In the genomic region with DNA sequence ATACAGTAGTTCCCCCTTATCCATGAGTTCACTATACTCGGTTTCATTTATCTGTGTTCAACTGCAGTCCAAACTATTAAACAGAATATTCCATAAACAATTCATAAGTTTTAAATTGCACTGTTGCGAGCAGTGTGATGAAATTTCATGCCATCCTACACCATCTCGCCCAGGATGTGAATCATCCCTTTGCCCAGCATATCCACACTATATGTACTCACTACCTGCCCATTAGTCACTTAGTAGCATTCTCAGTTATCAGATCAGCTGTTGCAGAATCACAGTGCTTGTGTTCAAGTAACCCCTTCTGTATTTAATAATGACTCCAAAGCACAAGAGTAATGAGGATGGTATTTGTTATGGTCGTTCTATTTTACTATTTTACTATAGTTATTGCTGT, we compare ENCODE assay signal across 12 cellular contexts. TPM values are rescaled to one million over a fixed set of nuclear protein-coding genes. Genes with fewer than 3 reads are reported as not detected.
DNase-seq lines count a peak whose midpoint lies in the region; ATAC-seq, FAIRE-seq and TF ChIP-seq lines count a peak whose summit lies in the region.
"Had no signal": no experiment of that assay in that cellular context is flagged by ENCODE, and none has a peak within 500 bp of the region (broad histone marks: within the 10 kb centered on the region; RNA-seq: fewer than 3 reads in every experiment).

No MANE protein-coding gene starts in this region.

- FAIRE-seq in H1 (lab: Jason Lieb, UNC) = no peak

- no peak overlapping the region for H2BK5ac ChIP-seq in H1 (ENCODE audit: low read depth, low read length)

- H3K4ac ChIP-seq in H1 (replicated peaks; ENCODE audit: insufficient read length, low read depth, low read length) = no peak overlapping the region

- no peak overlapping the region for H3K18ac ChIP-seq in H1 (ENCODE audit: extremely low read depth, low read length)

- H2BK12ac ChIP-seq in H1 (ENCODE audit: low read depth, low read length) = no peak overlapping the region

- no peak overlapping the region for H3K4me3 Mint-ChIP-seq in progenitor cell of endocrine pancreas (ENCODE audit: low read depth)
- H3K4me3 Mint-ChIP-seq: neural crest cell; T-helper 1 cell treated with Interleukin-12 subunit alpha and Interleukin-12 subunit beta and Interleukin-4 antibody, amounts not matched to agents 30 μg/mL and 1 μg/mL, for 36 hours had no signal

- no peak overlapping the region for H3K23ac ChIP-seq in H1 (ENCODE audit: insufficient read length)

- H3K79me2 ChIP-seq in PC-9 (ENCODE audit: low read depth) = no peaks in the 10 kb centered on the region
- no peaks in the 10 kb centered on the region for H3K79me2 ChIP-seq in H1 (ENCODE audit: control insufficient read depth in 1 of 2, insufficient read depth in 2 of 2, low read length in 2 of 2)
- H3K79me2 ChIP-seq: hepatocyte had no signal

- no peak for TF ChIP-seq POLR2A in H1 (IDR thresholded peaks at IDR 0.05; ENCODE audit: control extremely low read depth in 1 of 2, low read depth in 2 of 2, low read length in 2 of 2)

- H3K27ac ChIP-seq in PC-9 = peak overlapping the region; percentile 97
- no peak overlapping the region for H3K27ac ChIP-seq in H1 (ENCODE audit: low read depth, low read length)
- H3K27ac ChIP-seq: hepatocyte had no signal

- no peak for TF ChIP-seq RAD21 in H1 (IDR thresholded peaks at IDR 0.05 in 1 of 2, conservative IDR thresholded peaks at IDR 0.05 in 1 of 2; ENCODE audit: low read depth in 2 of 2, low read length in 2 of 2)

- no peak overlapping the region; a peak in 1 of 7 replicates for H3K9ac ChIP-seq in H1 (replicated peaks in 1 of 4; ENCODE audit: extremely low read depth in 1 of 4, low read depth in 3 of 4, low read length in 3 of 4)

- H3K36me3 ChIP-seq in PC-9 (ENCODE audit: low read depth) = no peaks in the 10 kb centered on the region
- H3K36me3 ChIP-seq in H1 (ENCODE audit: control insufficient read depth in 2 of 4, insufficient read depth in 4 of 4, low read length in 3 of 4) = no peaks in the 10 kb centered on the region

- TF ChIP-seq EP300 in H1 (IDR thresholded peaks at IDR 0.05; ENCODE audit: borderline replicate concordance in 1 of 2, low read depth in 2 of 2, low read length in 2 of 2) = no peak

- H3K56ac ChIP-seq in H1 (replicated peaks; ENCODE audit: insufficient read length, low read depth, low read length) = no peak overlapping the region

- TF ChIP-seq CTCF in PC-9 (conservative IDR thresholded peaks at IDR 0.05) = no peak
- no peak for TF ChIP-seq CTCF in H1 (IDR thresholded peaks at IDR 0.05; ENCODE audit: control extremely low read depth in 1 of 3, insufficient read depth in 1 of 3, low read depth in 1 of 3, low read length in 3 of 3)
- no peak for TF ChIP-seq CTCF in progenitor cell of endocrine pancreas (IDR thresholded peaks at IDR 0.05; ENCODE audit: unreplicated experiment)

- BruUV-seq in PC-9 (replicated peaks; lab: Mats Ljungman, UMichigan) = no TSS peak

- H4K8ac ChIP-seq in H1 (ENCODE audit: extremely low read depth, insufficient read depth, low read length) = no peak overlapping the region

- H2BK20ac ChIP-seq in H1 (ENCODE audit: low read length) = no peak overlapping the region

- H3K4me1 ChIP-seq in PC-9 (replicated peaks; ENCODE audit: insufficient read depth) = peaks cover 26% of the 10 kb centered on the region
- H3K4me1 ChIP-seq in H1 (replicated peaks in 1 of 4; ENCODE audit: control insufficient read depth in 3 of 4, insufficient read depth in 4 of 4, low read length in 3 of 4) = no peaks in the 10 kb centered on the region

- H3K14ac ChIP-seq in H1 (ENCODE audit: insufficient read length) = no peak overlapping the region

- DNase-seq in H4 (ENCODE audit: low spot score) (peak; percentile 89), PC-9 (peak; percentile 53 to 91), H1 (ENCODE audit: low read depth in 1 of 2, low spot score in 2 of 2) (no peak), KG1 (lab: John Stamatoyannopoulos, UW) (no peak), progenitor cell of endocrine pancreas (ENCODE audit: low spot score, unreplicated experiment) (no peak), NAMALWA (ENCODE audit: low spot score) (no peak)
- peak; percentile 1 for DNase-seq in stimulated activated CD4-positive, alpha-beta T cell treated with anti-CD3 and anti-CD28 coated beads, Interleukin-12 subunit alpha, Interleukin-12 subunit beta, amount 100 ng/mL, for 4 hours
- DNase-seq: NCI-H1930 had no signal

- H2AK5ac ChIP-seq in H1 (ENCODE audit: low read depth, low read length) = no peak overlapping the region

- H3K9me3 ChIP-seq in PC-9 (ENCODE audit: insufficient read depth, low read depth) = peaks cover 11% of the 10 kb centered on the region
- no peaks in the 10 kb centered on the region for H3K9me3 ChIP-seq in H1 (ENCODE audit: insufficient read depth in 2 of 2, low read depth in 1 of 2, low read length in 1 of 2)

- H2AFZ ChIP-seq in PC-9 = 0 out of 2 replicates have a peak overlapping the region, but pooled peaks have one; percentile 10
- no peak overlapping the region for H2AFZ ChIP-seq in H1 (ENCODE audit: low read length)
- H2AFZ ChIP-seq: hepatocyte had no signal

- H4K20me1 ChIP-seq in PC-9 (ENCODE audit: insufficient read depth) (peaks cover 3% of the 10 kb centered on the region; the same call in 1 of the 2 replicates), H1 (replicated peaks in 1 of 2; ENCODE audit: control insufficient read depth in 1 of 2, insufficient read depth in 2 of 2, low read length in 2 of 2) (no peaks in the 10 kb centered on the region)

- H4K5ac ChIP-seq in H1 (ENCODE audit: insufficient read length, low read depth, low read length) = no peak overlapping the region

- WGBS in H1 (ENCODE audit: extremely low coverage in 1 of 2, insufficient coverage in 1 of 2, insufficient read length in 1 of 2, insufficient replicate concordance in 2 of 2, low coverage in 1 of 2, low lambda C conversion rate in 2 of 2, missing lambda C conversion rate in 1 of 2), 2 experiments = 67% methylated on average over 4 of the region's 4 CpGs; no CpG with 5 or more reads in 1 of the 2 experiments

- H3K4me2 ChIP-seq in PC-9 = peak overlapping the region; percentile 58
- H3K4me2 ChIP-seq in H1 (ENCODE audit: insufficient read depth in 1 of 2, low read depth in 2 of 2, low read length in 2 of 2) = no peak overlapping the region
- H3K4me2 ChIP-seq: hepatocyte had no signal

- H3K36me3 Mint-ChIP-seq in progenitor cell of endocrine pancreas (ENCODE audit: insufficient read depth) = no peaks in the 10 kb centered on the region

- H3K79me1 ChIP-seq in H1 (ENCODE audit: low read depth, low read length) = no peaks in the 10 kb centered on the region

- intact Hi-C loops in PC-9 (cut with micrococcal nuclease; ENCODE audit: unreplicated experiment) = no loop called here

- no peaks in the 10 kb centered on the region; the same call in 1 of the 2 replicates for H3K23me2 ChIP-seq in H1 (ENCODE audit: low read depth, low read length)

- no peaks in the 10 kb centered on the region for H3K27me3 Mint-ChIP-seq in progenitor cell of endocrine pancreas

- no peaks in the 10 kb centered on the region for H3K9me3 Mint-ChIP-seq in progenitor cell of endocrine pancreas (ENCODE audit: low read depth)
- H3K9me3 Mint-ChIP-seq: neural crest cell; T-helper 1 cell treated with Interleukin-12 subunit alpha and Interleukin-12 subunit beta and Interleukin-4 antibody, amounts not matched to agents 30 μg/mL and 1 μg/mL, for 36 hours had no signal

- no peak overlapping the region for H3K27ac Mint-ChIP-seq in progenitor cell of endocrine pancreas
- H3K27ac Mint-ChIP-seq: T-helper 1 cell treated with Interleukin-12 subunit alpha and Interleukin-12 subunit beta and Interleukin-4 antibody, amounts not matched to agents 30 μg/mL and 1 μg/mL, for 36 hours had no signal

- CTCF ChIA-PET in PC-9 (lab: Charles Lee) (no interaction called here), H1 (lab: Charles Lee; ENCODE audit: partially characterized antibody) (interaction anchor here (1.1 to 2.0 kb wide), 2 partner anchors 17 to 331 kb away, joined by 3 to 8 read pairs; no protein-coding TSS in a partner anchor)

- POLR2A ChIA-PET in PC-9 (lab: Charles Lee; ENCODE audit: unreplicated experiment) = interaction anchor here (0.6 to 1.1 kb wide), 2 partner anchors 31 to 112 kb away, joined by 3 to 19 read pairs; partner anchors contain the start of gene DNAJC25
- POLR2A ChIA-PET in H1 (lab: Charles Lee; ENCODE audit: partially characterized antibody) = no interaction called here

- H2BK15ac ChIP-seq in H1 (ENCODE audit: low read length) = no peak overlapping the region

- peak overlapping the region; percentile 64 for H2BK120ac ChIP-seq in H1 (replicated peaks; ENCODE audit: low read depth, low read length)

- ATAC-seq in HG02588 (IDR thresholded peaks at IDR 0.05; ENCODE audit: unreplicated experiment) = no peak

- 0 out of 2 replicates have a peak overlapping the region, but pooled peaks have one; percentile 3 for H3K4me3 ChIP-seq in PC-9
- no peak overlapping the region for H3K4me3 ChIP-seq in H1 (ENCODE audit: extremely low read depth in 1 of 4, insufficient read depth in 2 of 4, low read depth in 3 of 4, low read length in 4 of 4)
- H3K4me3 ChIP-seq: hepatocyte had no signal

- no peak overlapping the region for H4K91ac ChIP-seq in H1 (replicated peaks; ENCODE audit: insufficient read length, low read length)

- peaks cover 3% of the 10 kb centered on the region for H3K4me1 Mint-ChIP-seq in progenitor cell of endocrine pancreas (ENCODE audit: low read depth)
- H3K4me1 Mint-ChIP-seq: neural crest cell had no signal

- peaks cover 16% of the 10 kb centered on the region for H3F3A ChIP-seq in PC-9 (ENCODE audit: insufficient read depth, low read depth)

- H3K9me2 ChIP-seq in PC-9 (ENCODE audit: insufficient read depth) = no peaks in the 10 kb centered on the region

- H3K27me3 ChIP-seq in PC-9 (ENCODE audit: insufficient read depth, low read depth) (no peaks in the 10 kb centered on the region), H1 (replicated peaks in 1 of 4; ENCODE audit: control insufficient read depth in 3 of 4, extremely low read depth in 1 of 4, insufficient read depth in 3 of 4, low read length in 3 of 4) (no peaks in the 10 kb centered on the region)
- H3K27me3 ChIP-seq: hepatocyte had no signal

TF ChIP-seq in H1, 55 proteins besides CTCF, POLR2A, EP300 and RAD21 (continues in another document):
- TF ChIP-seq TCF12 (IDR thresholded peaks at IDR 0.05; ENCODE audit: low read depth, low read length) = no peak
- TF ChIP-seq POU5F1 (IDR thresholded peaks at IDR 0.05; ENCODE audit: low read depth, low read length) = no peak
- no peak for TF ChIP-seq JUND (IDR thresholded peaks at IDR 0.05; ENCODE audit: low read length)

RNA-seq across cellular contexts. Expression of gene SHOC1, which starts 51.5 kb away (rescaled TPM):
- total RNA-seq in H4 (2014; rRNA removed; shearing (Covaris generic)) = 0.94 and 1.5 TPM in 2 replicates
- total RNA-seq in PC-9 (2021) (0.20 TPM in 1 of 2 replicates, not detected in the other), progenitor cell of endocrine pancreas (not detected in 2 replicates)
- not detected in 2 replicates for total RNA-seq in H1 (2021; fragmentation: NEBNext Ultra II Directional; extraction: Animal tissue kit (Norgen Biotek cat#: 25700))
- polyA plus RNA-seq in H1 (2011; rRNA removed) = not detected in 2 replicates
- not detected for polyA plus RNA-seq in H1 (2011; cell fraction: cytosol; rRNA removed)
- not detected for polyA plus RNA-seq in H1 (2011; cell fraction: nucleus; rRNA removed)
- polyA plus RNA-seq in H1 (2012, experiment 1 of 2) = not detected in 4 replicates
- not detected for polyA plus RNA-seq in H1 (2012, experiment 2 of 2)
- polyA plus RNA-seq in H1 (2013, experiment 1 of 2) = not detected
- not detected for polyA plus RNA-seq in H1 (2013, experiment 2 of 2)
- polyA minus RNA-seq in H1 (2011; rRNA and poly(A)+ RNA removed) = not detected in 2 replicates
- polyA minus RNA-seq in H1 (2011; cell fraction: cytosol; rRNA and poly(A)+ RNA removed) = not detected
- not detected for polyA minus RNA-seq in H1 (2011; cell fraction: nucleus; rRNA and poly(A)+ RNA removed)
- total RNA-seq: neural crest cell had no signal

Comparison
In these comparisons a context has a peak if more than half of its experiments do, and no peak if none do; other contexts are left out.
1. DNase-seq: peak in H4 (single experiment), PC-9 (2 of 2) and stimulated activated CD4-positive, alpha-beta T cell treated with anti-CD3 and anti-CD28 coated beads, Interleukin-12 subunit alpha, Interleukin-12 subunit beta, amount 100 ng/mL, for 4 hours (single experiment); none in H1 (0 of 2), KG1 (single experiment), progenitor cell of endocrine pancreas (single experiment) and NAMALWA (single experiment).